In the genomic region with DNA sequence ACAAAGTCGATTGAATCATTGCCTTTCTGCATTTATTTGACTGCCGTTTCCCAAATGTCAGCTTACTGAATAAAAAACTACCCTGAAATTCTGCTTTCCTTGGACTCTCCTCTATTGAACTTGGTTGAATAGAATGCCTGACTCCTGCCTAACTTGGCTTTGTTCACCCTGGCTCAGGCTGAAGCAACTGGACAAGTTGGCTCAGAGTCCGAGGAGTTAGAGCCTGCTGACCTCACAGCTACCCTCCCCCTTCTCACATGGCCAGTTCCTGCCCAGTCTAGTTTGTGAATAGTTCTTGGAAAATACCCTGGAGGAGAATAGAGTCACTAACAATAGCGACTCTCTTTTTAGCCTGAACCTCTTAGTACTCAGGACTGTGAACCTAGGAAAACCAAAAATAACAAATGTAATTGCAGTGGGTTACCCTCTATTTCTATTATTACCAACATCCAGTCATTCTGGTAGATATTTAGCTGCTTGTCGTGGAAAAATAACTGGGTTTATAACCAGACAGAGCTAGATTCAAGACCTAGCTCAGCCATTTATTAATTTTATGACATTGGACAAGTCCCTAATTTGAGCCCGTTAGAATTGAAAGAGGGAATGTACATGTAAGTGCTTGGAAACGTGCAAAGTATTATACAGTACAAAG, we compare ENCODE assay signal across 1 cellular context.
TF ChIP-seq lines count a peak whose summit lies in the region.

No MANE protein-coding gene starts in this region.

TF ChIP-seq in K562, 482 proteins besides CTCF, POLR2A, EP300 and RAD21 (continued from another document and continues in another):
- TF ChIP-seq SP2 (IDR thresholded peaks at IDR 0.05; ENCODE audit: extremely low read depth, low read depth, low read length, poor library complexity, severe bottlenecking) (no peak), STAT5B (CRISPR knock-in tag; IDR thresholded peaks at IDR 0.05) (no peak), MEF2D (tag; conservative IDR thresholded peaks at IDR 0.05; ENCODE audit: low read depth) (0 out of 2 replicates have a peak, but pooled peaks have one; percentile 60), ZNF263 (CRISPR knock-in tag; IDR thresholded peaks at IDR 0.05; ENCODE audit: borderline replicate concordance) (no peak), HDAC3 (IDR thresholded peaks at IDR 0.05; ENCODE audit: borderline replicate concordance, partially characterized antibody) (no peak), ZNF584 (CRISPR knock-in tag; IDR thresholded peaks at IDR 0.05; ENCODE audit: low read depth) (peak; percentile 87), ARNT (IDR thresholded peaks at IDR 0.05) (0 out of 4 replicates have a peak, but pooled peaks of 1 of the 2 experiments have one; percentile 25), ZFP36 (IDR thresholded peaks at IDR 0.05; ENCODE audit: low read depth, low read length, partially characterized antibody) (no peak), SPI1 (IDR thresholded peaks at IDR 0.05; ENCODE audit: borderline replicate concordance, low read depth, low read length) (no peak), POLR2AphosphoS2 (IDR thresholded peaks at IDR 0.05; ENCODE audit: low read length) (no peak), MTA3 (IDR thresholded peaks at IDR 0.05; ENCODE audit: borderline replicate concordance) (0 out of 2 replicates have a peak, but pooled peaks have one; percentile 59), CBFB (CRISPR knock-in tag; IDR thresholded peaks at IDR 0.05) (no peak), SMAD1 (IDR thresholded peaks at IDR 0.05; ENCODE audit: low read depth, low read length, partially characterized antibody) (no peak), ZFP30 (CRISPR knock-in tag; IDR thresholded peaks at IDR 0.05; ENCODE audit: borderline replicate concordance) (no peak)
- TF ChIP-seq, protein P1, sequence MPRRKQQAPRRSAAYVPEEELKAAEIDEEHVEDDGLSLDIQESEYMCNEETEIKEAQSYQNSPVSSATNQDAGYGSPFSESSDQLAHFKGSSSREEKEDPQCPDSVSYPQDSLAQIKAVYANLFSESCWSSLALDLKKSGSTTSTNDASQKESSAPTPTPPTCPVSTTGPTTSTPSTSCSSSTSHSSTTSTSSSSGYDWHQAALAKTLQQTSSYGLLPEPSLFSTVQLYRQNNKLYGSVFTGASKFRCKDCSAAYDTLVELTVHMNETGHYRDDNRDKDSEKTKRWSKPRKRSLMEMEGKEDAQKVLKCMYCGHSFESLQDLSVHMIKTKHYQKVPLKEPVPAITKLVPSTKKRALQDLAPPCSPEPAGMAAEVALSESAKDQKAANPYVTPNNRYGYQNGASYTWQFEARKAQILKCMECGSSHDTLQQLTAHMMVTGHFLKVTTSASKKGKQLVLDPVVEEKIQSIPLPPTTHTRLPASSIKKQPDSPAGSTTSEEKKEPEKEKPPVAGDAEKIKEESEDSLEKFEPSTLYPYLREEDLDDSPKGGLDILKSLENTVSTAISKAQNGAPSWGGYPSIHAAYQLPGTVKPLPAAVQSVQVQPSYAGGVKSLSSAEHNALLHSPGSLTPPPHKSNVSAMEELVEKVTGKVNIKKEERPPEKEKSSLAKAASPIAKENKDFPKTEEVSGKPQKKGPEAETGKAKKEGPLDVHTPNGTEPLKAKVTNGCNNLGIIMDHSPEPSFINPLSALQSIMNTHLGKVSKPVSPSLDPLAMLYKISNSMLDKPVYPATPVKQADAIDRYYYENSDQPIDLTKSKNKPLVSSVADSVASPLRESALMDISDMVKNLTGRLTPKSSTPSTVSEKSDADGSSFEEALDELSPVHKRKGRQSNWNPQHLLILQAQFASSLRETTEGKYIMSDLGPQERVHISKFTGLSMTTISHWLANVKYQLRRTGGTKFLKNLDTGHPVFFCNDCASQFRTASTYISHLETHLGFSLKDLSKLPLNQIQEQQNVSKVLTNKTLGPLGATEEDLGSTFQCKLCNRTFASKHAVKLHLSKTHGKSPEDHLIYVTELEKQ (CRISPR knock-in tag; IDR thresholded peaks at IDR 0.05) = no peak
- TF ChIP-seq, protein P2, sequence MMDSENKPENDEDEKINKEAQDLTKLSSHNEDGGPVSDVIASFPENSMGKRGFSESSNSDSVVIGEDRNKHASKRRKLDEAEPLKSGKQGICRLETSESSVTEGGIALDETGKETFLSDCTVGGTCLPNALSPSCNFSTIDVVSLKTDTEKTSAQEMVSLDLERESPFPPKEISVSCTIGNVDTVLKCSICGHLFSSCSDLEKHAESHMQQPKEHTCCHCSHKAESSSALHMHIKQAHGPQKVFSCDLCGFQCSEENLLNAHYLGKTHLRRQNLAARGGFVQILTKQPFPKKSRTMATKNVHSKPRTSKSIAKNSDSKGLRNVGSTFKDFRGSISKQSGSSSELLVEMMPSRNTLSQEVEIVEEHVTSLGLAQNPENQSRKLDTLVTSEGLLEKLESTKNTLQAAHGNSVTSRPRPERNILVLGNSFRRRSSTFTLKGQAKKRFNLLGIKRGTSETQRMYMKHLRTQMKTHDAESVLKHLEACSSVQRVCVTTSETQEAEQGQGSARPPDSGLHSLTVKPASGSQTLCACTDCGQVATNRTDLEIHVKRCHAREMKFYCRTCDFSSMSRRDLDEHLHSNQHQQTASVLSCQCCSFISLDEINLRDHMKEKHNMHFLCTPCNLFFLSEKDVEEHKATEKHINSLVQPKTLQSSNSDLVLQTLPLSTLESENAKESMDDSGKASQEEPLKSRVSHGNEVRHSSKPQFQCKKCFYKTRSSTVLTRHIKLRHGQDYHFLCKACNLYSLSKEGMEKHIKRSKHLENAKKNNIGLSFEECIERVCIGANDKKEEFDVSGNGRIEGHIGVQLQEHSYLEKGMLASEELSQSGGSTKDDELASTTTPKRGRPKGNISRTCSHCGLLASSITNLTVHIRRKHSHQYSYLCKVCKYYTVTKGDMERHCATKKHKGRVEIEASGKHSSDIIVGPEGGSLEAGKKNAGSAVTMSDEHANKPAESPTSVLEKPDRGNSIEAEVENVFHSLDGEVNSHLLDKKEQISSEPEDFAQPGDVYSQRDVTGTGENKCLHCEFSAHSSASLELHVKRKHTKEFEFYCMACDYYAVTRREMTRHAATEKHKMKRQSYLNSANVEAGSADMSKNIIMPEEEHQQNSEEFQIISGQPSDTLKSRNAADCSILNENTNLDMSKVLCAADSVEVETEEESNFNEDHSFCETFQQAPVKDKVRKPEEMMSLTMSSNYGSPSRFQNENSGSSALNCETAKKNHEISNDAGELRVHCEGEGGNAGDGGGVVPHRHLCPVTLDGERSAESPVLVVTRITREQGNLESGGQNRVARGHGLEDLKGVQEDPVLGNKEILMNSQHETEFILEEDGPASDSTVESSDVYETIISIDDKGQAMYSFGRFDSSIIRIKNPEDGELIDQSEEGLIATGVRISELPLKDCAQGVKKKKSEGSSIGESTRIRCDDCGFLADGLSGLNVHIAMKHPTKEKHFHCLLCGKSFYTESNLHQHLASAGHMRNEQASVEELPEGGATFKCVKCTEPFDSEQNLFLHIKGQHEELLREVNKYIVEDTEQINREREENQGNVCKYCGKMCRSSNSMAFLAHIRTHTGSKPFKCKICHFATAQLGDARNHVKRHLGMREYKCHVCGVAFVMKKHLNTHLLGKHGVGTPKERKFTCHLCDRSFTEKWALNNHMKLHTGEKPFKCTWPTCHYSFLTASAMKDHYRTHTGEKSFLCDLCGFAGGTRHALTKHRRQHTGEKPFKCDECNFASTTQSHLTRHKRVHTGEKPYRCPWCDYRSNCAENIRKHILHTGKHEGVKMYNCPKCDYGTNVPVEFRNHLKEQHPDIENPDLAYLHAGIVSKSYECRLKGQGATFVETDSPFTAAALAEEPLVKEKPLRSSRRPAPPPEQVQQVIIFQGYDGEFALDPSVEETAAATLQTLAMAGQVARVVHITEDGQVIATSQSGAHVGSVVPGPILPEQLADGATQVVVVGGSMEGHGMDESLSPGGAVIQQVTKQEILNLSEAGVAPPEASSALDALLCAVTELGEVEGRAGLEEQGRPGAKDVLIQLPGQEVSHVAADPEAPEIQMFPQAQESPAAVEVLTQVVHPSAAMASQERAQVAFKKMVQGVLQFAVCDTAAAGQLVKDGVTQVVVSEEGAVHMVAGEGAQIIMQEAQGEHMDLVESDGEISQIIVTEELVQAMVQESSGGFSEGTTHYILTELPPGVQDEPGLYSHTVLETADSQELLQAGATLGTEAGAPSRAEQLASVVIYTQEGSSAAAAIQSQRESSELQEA (IDR thresholded peaks at IDR 0.05; ENCODE audit: low read depth) = no peak
- TF ChIP-seq, protein P3, sequence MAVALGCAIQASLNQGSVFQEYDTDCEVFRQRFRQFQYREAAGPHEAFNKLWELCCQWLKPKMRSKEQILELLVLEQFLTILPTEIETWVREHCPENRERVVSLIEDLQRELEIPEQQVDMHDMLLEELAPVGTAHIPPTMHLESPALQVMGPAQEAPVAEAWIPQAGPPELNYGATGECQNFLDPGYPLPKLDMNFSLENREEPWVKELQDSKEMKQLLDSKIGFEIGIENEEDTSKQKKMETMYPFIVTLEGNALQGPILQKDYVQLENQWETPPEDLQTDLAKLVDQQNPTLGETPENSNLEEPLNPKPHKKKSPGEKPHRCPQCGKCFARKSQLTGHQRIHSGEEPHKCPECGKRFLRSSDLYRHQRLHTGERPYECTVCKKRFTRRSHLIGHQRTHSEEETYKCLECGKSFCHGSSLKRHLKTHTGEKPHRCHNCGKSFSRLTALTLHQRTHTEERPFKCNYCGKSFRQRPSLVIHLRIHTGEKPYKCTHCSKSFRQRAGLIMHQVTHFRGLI (CRISPR knock-in tag; IDR thresholded peaks at IDR 0.05) = 0 out of 2 replicates have a peak, but pooled peaks have one; percentile 13
- TF ChIP-seq, protein P4, sequence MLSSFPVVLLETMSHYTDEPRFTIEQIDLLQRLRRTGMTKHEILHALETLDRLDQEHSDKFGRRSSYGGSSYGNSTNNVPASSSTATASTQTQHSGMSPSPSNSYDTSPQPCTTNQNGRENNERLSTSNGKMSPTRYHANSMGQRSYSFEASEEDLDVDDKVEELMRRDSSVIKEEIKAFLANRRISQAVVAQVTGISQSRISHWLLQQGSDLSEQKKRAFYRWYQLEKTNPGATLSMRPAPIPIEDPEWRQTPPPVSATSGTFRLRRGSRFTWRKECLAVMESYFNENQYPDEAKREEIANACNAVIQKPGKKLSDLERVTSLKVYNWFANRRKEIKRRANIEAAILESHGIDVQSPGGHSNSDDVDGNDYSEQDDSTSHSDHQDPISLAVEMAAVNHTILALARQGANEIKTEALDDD (IDR thresholded peaks at IDR 0.05) = peak; percentile 67
- TF ChIP-seq, protein P5, sequence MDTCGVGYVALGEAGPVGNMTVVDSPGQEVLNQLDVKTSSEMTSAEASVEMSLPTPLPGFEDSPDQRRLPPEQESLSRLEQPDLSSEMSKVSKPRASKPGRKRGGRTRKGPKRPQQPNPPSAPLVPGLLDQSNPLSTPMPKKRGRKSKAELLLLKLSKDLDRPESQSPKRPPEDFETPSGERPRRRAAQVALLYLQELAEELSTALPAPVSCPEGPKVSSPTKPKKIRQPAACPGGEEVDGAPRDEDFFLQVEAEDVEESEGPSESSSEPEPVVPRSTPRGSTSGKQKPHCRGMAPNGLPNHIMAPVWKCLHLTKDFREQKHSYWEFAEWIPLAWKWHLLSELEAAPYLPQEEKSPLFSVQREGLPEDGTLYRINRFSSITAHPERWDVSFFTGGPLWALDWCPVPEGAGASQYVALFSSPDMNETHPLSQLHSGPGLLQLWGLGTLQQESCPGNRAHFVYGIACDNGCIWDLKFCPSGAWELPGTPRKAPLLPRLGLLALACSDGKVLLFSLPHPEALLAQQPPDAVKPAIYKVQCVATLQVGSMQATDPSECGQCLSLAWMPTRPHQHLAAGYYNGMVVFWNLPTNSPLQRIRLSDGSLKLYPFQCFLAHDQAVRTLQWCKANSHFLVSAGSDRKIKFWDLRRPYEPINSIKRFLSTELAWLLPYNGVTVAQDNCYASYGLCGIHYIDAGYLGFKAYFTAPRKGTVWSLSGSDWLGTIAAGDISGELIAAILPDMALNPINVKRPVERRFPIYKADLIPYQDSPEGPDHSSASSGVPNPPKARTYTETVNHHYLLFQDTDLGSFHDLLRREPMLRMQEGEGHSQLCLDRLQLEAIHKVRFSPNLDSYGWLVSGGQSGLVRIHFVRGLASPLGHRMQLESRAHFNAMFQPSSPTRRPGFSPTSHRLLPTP (IDR thresholded peaks at IDR 0.05; ENCODE audit: borderline replicate concordance, extremely low read depth, insufficient read length) = no peak
- TF ChIP-seq, protein P6, sequence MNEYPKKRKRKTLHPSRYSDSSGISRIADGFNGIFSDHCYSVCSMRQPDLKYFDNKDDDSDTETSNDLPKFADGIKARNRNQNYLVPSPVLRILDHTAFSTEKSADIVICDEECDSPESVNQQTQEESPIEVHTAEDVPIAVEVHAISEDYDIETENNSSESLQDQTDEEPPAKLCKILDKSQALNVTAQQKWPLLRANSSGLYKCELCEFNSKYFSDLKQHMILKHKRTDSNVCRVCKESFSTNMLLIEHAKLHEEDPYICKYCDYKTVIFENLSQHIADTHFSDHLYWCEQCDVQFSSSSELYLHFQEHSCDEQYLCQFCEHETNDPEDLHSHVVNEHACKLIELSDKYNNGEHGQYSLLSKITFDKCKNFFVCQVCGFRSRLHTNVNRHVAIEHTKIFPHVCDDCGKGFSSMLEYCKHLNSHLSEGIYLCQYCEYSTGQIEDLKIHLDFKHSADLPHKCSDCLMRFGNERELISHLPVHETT (CRISPR knock-in tag; conservative IDR thresholded peaks at IDR 0.05 in 1 of 2, IDR thresholded peaks at IDR 0.05 in 1 of 2) = peak in 1 of 2 experiments; percentile 61; a peak in 1 of 4 replicates
- TF ChIP-seq, protein P7, sequence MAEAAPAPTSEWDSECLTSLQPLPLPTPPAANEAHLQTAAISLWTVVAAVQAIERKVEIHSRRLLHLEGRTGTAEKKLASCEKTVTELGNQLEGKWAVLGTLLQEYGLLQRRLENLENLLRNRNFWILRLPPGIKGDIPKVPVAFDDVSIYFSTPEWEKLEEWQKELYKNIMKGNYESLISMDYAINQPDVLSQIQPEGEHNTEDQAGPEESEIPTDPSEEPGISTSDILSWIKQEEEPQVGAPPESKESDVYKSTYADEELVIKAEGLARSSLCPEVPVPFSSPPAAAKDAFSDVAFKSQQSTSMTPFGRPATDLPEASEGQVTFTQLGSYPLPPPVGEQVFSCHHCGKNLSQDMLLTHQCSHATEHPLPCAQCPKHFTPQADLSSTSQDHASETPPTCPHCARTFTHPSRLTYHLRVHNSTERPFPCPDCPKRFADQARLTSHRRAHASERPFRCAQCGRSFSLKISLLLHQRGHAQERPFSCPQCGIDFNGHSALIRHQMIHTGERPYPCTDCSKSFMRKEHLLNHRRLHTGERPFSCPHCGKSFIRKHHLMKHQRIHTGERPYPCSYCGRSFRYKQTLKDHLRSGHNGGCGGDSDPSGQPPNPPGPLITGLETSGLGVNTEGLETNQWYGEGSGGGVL (CRISPR knock-in tag; IDR thresholded peaks at IDR 0.05) = no peak
- TF ChIP-seq, protein P8, sequence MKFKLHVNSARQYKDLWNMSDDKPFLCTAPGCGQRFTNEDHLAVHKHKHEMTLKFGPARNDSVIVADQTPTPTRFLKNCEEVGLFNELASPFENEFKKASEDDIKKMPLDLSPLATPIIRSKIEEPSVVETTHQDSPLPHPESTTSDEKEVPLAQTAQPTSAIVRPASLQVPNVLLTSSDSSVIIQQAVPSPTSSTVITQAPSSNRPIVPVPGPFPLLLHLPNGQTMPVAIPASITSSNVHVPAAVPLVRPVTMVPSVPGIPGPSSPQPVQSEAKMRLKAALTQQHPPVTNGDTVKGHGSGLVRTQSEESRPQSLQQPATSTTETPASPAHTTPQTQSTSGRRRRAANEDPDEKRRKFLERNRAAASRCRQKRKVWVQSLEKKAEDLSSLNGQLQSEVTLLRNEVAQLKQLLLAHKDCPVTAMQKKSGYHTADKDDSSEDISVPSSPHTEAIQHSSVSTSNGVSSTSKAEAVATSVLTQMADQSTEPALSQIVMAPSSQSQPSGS (CRISPR knock-in tag; IDR thresholded peaks at IDR 0.05) = no peak
- TF ChIP-seq, protein P9, sequence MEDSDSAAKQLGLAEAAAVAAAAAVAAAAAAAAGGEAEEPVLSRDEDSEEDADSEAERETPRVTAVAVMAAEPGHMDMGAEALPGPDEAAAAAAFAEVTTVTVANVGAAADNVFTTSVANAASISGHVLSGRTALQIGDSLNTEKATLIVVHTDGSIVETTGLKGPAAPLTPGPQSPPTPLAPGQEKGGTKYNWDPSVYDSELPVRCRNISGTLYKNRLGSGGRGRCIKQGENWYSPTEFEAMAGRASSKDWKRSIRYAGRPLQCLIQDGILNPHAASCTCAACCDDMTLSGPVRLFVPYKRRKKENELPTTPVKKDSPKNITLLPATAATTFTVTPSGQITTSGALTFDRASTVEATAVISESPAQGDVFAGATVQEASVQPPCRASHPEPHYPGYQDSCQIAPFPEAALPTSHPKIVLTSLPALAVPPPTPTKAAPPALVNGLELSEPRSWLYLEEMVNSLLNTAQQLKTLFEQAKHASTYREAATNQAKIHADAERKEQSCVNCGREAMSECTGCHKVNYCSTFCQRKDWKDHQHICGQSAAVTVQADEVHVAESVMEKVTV (CRISPR knock-in tag; IDR thresholded peaks at IDR 0.05) = no peak
